In genomic region chr2:26846881-26847662, GRCh38 we compare ENCODE assay signal across 9 cellular contexts. TPM values are rescaled to one million over a fixed set of nuclear protein-coding genes. Genes with fewer than 3 reads are reported as not detected.
DNase-seq lines count a peak whose midpoint lies in the region; ATAC-seq, FAIRE-seq and TF ChIP-seq lines count a peak whose summit lies in the region.
"Had no signal": no experiment of that assay in that cellular context is flagged by ENCODE, and none has a peak within 500 bp of the region (broad histone marks: within the 10 kb centered on the region; RNA-seq: fewer than 3 reads in every experiment).

No MANE protein-coding gene starts in this region.

- peaks cover 7 to 17% of the 10 kb centered on the region in 2 experiments; a peak in 3 of 4 replicates for H3K4me1 Mint-ChIP-seq in H9
- H3K4me1 Mint-ChIP-seq in progenitor cell of endocrine pancreas (ENCODE audit: low read depth): peaks cover 6% of the 10 kb centered on the region

- H3K4me1 ChIP-seq in H9 (ENCODE audit: insufficient read depth, low read length): no peaks in the 10 kb centered on the region
- H3K4me1 ChIP-seq in H1 (replicated peaks in 1 of 4; ENCODE audit: control insufficient read depth in 3 of 4, insufficient read depth in 4 of 4, low read length in 3 of 4): peaks cover 0 to 22% (median 8%) of the 10 kb centered on the region in 4 experiments; a peak in 4 of 7 replicates
- peaks cover 7 to 37% of the 10 kb centered on the region in 2 donors for H3K4me1 ChIP-seq in left lung

- H3K23ac ChIP-seq in H9 (ENCODE audit: insufficient read length, low read depth, low read length) (no peak overlapping the region), H1 (ENCODE audit: insufficient read length) (no peak overlapping the region)

- POLR2A ChIA-PET in H1 (lab: Charles Lee; ENCODE audit: partially characterized antibody): interaction anchor here (0.9 to 1.8 kb wide), 5 partner anchors 61 to 205 kb away, joined by 3 to 5 read pairs (median 4); partner anchors contain the start of genes AGBL5 and CENPA

- H4K5ac ChIP-seq in H9 (ENCODE audit: insufficient read length, low read depth, low read length): no peak overlapping the region
- H4K5ac ChIP-seq in H1 (ENCODE audit: insufficient read length, low read depth, low read length): no peak overlapping the region

- H3K4me3 ChIP-seq in H1 (ENCODE audit: extremely low read depth in 1 of 4, insufficient read depth in 2 of 4, low read depth in 3 of 4, low read length in 4 of 4): peak overlapping the region; percentile 54 to 91 (median 70)
- peak overlapping the region in 1 of 2 donors; percentile 18 for H3K4me3 ChIP-seq in left lung

- no peaks in the 10 kb centered on the region for H4K20me1 ChIP-seq in H9 (ENCODE audit: control insufficient read depth, insufficient read depth, insufficient read length)
- peaks cover 11 to 16% of the 10 kb centered on the region in 2 experiments for H4K20me1 ChIP-seq in H1 (replicated peaks in 1 of 2; ENCODE audit: control insufficient read depth in 1 of 2, insufficient read depth in 2 of 2, low read length in 2 of 2)

- H3K27me3 Mint-ChIP-seq in H9 (ENCODE audit: low read depth): peaks cover 79% of the 10 kb centered on the region
- H3K27me3 Mint-ChIP-seq in progenitor cell of endocrine pancreas: peaks cover 48% of the 10 kb centered on the region

- no peak overlapping the region for H2BK120ac ChIP-seq in H9 (ENCODE audit: low read depth, low read length, poor library complexity, severe bottlenecking)
- H2BK120ac ChIP-seq in H1 (replicated peaks; ENCODE audit: low read depth, low read length): no peak overlapping the region

- no peak for TF ChIP-seq EP300 in H1 (IDR thresholded peaks at IDR 0.05; ENCODE audit: borderline replicate concordance in 1 of 2, low read depth in 2 of 2, low read length in 2 of 2)

- H4K8ac ChIP-seq in H9 (replicated peaks; ENCODE audit: insufficient read length, low read depth, low read length) (no peak overlapping the region), H1 (ENCODE audit: extremely low read depth, insufficient read depth, low read length) (no peak overlapping the region)

- H3K18ac ChIP-seq in H9 (ENCODE audit: insufficient read length, low read depth, low read length): no peak overlapping the region
- no peak overlapping the region; the same call in 1 of the 2 replicates for H3K18ac ChIP-seq in H1 (ENCODE audit: extremely low read depth, low read length)

- H3K79me1 ChIP-seq in H9 (ENCODE audit: insufficient read depth, low read depth, low read length, poor library complexity, severe bottlenecking) (no peaks in the 10 kb centered on the region), H1 (ENCODE audit: low read depth, low read length) (no peaks in the 10 kb centered on the region)

- H2AK5ac ChIP-seq in H9 (ENCODE audit: insufficient read length, low read length): no peak overlapping the region
- H2AK5ac ChIP-seq in H1 (ENCODE audit: low read depth, low read length): no peak overlapping the region

- no peaks in the 10 kb centered on the region for H3K79me2 ChIP-seq in H9 (ENCODE audit: insufficient read depth, low read length)
- no peaks in the 10 kb centered on the region for H3K79me2 ChIP-seq in H1 (ENCODE audit: control insufficient read depth in 1 of 2, insufficient read depth in 2 of 2, low read length in 2 of 2)

- no peak for FAIRE-seq in H1 (lab: Jason Lieb, UNC)

- TF ChIP-seq CTCF in H9 (conservative IDR thresholded peaks at IDR 0.05): no peak
- no peak for TF ChIP-seq CTCF in H1 (IDR thresholded peaks at IDR 0.05; ENCODE audit: control extremely low read depth in 1 of 3, insufficient read depth in 1 of 3, low read depth in 1 of 3, low read length in 3 of 3)
- no peak for TF ChIP-seq CTCF in progenitor cell of endocrine pancreas (IDR thresholded peaks at IDR 0.05; ENCODE audit: unreplicated experiment)
- no peak for TF ChIP-seq CTCF in left lung (IDR thresholded peaks at IDR 0.05)

- CTCF ChIA-PET in H1 (lab: Charles Lee; ENCODE audit: partially characterized antibody): interaction anchor here (0.5 to 14.4 kb wide), 53 partner anchors 7 to 799 kb away, joined by 3 to 235 read pairs (median 7); partner anchors contain the start of gene AGBL5

- no peak overlapping the region for H2AFZ ChIP-seq in H9 (ENCODE audit: low read length)
- H2AFZ ChIP-seq in H1 (ENCODE audit: low read length): no peak overlapping the region

- H2BK15ac ChIP-seq in H9 (ENCODE audit: low read depth, low read length): no peak overlapping the region; the same call in 1 of the 2 replicates
- H2BK15ac ChIP-seq in H1 (ENCODE audit: low read length): no peak overlapping the region

- no CpG with 5 or more reads among the region's 44 CpGs for WGBS in H9 (ENCODE audit: extremely low coverage, insufficient read length, low lambda C conversion rate)
- 6% methylated on average over 44 of the region's 44 CpGs; no CpG with 5 or more reads in 1 of the 2 experiments for WGBS in H1 (ENCODE audit: extremely low coverage in 1 of 2, insufficient coverage in 1 of 2, insufficient read length in 1 of 2, insufficient replicate concordance in 2 of 2, low coverage in 1 of 2, low lambda C conversion rate in 2 of 2, missing lambda C conversion rate in 1 of 2), 2 experiments

- H3K4me2 ChIP-seq in H9 (ENCODE audit: insufficient read depth, insufficient read length, low read length) (peak overlapping the region; percentile 69), H1 (ENCODE audit: insufficient read depth in 1 of 2, low read depth in 2 of 2, low read length in 2 of 2) (peak overlapping the region; percentile 86 to 92)

- H3K4me3 Mint-ChIP-seq in H9 (peak overlapping the region; percentile 60 to 84), progenitor cell of endocrine pancreas (ENCODE audit: low read depth) (peak overlapping the region; percentile 70)

- TF ChIP-seq RAD21 in H1 (IDR thresholded peaks at IDR 0.05 in 1 of 2, conservative IDR thresholded peaks at IDR 0.05 in 1 of 2; ENCODE audit: low read depth in 2 of 2, low read length in 2 of 2): no peak

- H3K27ac Mint-ChIP-seq in H9 (peak overlapping the region in 1 of 3 experiments; percentile 52; a peak in 1 of 7 replicates), progenitor cell of endocrine pancreas (no peak overlapping the region)

- H2BK12ac ChIP-seq in H9 (ENCODE audit: insufficient read length, low read depth, low read length) (no peak overlapping the region), H1 (ENCODE audit: low read depth, low read length) (no peak overlapping the region)

- no peak overlapping the region for H3T11ph ChIP-seq in H9 (ENCODE audit: low read length)

- no peak for ATAC-seq in left lung

- H2BK20ac ChIP-seq in H9 (ENCODE audit: low read depth, low read length, poor library complexity, severe bottlenecking) (no peak overlapping the region), H1 (ENCODE audit: low read length) (no peak overlapping the region)

- H3K9me3 ChIP-seq in H9 (ENCODE audit: control insufficient read depth, low read depth, low read length): no peaks in the 10 kb centered on the region
- no peaks in the 10 kb centered on the region for H3K9me3 ChIP-seq in H1 (ENCODE audit: insufficient read depth in 2 of 2, low read depth in 1 of 2, low read length in 1 of 2)
- H3K9me3 ChIP-seq in left lung: no peaks in the 10 kb centered on the region

- H3K27me3 ChIP-seq in H9 (ENCODE audit: insufficient read depth, low read length) (peaks cover 27% of the 10 kb centered on the region), H1 (replicated peaks in 1 of 4; ENCODE audit: control insufficient read depth in 3 of 4, extremely low read depth in 1 of 4, insufficient read depth in 3 of 4, low read length in 3 of 4) (peaks cover 30 to 65% (median 50%) of the 10 kb centered on the region in 4 experiments), left lung (peaks cover 70 to 98% of the 10 kb centered on the region in 2 donors)

- intact Hi-C loops in left lung (cut with DNase I): loop anchor here in 1 of 2 donors (5.0 to 10.0 kb wide), 2 partner anchors 90 to 168 kb away; no protein-coding TSS in a partner anchor

- no peak for DNase-seq in H9
- peak; percentile 40 to 74 for DNase-seq in NCI-H526 (lab: John Stamatoyannopoulos, UW)
- DNase-seq in H1 (ENCODE audit: low read depth in 1 of 2, low spot score in 2 of 2): no peak
- DNase-seq in progenitor cell of endocrine pancreas (ENCODE audit: low spot score, unreplicated experiment): no peak
- no peak for DNase-seq in left lung
- no peak for DNase-seq in iPS-NIHi7 (ENCODE audit: extremely low spot score)
- no peak for DNase-seq in germinal center (ENCODE audit: low spot score)
- DNase-seq: cortex of kidney had no signal

- H3K14ac ChIP-seq in H9 (ENCODE audit: insufficient read depth, low read length) (no peak overlapping the region), H1 (ENCODE audit: insufficient read length) (no peak overlapping the region)

- H3K4ac ChIP-seq in H9 (ENCODE audit: low read depth, low read length): no peak overlapping the region
- H3K4ac ChIP-seq in H1 (replicated peaks; ENCODE audit: insufficient read length, low read depth, low read length): no peak overlapping the region

- H3K56ac ChIP-seq in H9 (ENCODE audit: insufficient read length, low read depth, low read length) (no peak overlapping the region), H1 (replicated peaks; ENCODE audit: insufficient read length, low read depth, low read length) (no peak overlapping the region)

- H3K9ac ChIP-seq in H9 (ENCODE audit: extremely low read depth, insufficient read length, low read length): no peak overlapping the region
- H3K9ac ChIP-seq in H1 (replicated peaks in 1 of 4; ENCODE audit: extremely low read depth in 1 of 4, low read depth in 3 of 4, low read length in 3 of 4): peak overlapping the region in 2 of 4 experiments; percentile 5 to 34; a peak in 2 of 7 replicates

- no peaks in the 10 kb centered on the region for H3K9me3 Mint-ChIP-seq in H9
- H3K9me3 Mint-ChIP-seq in progenitor cell of endocrine pancreas (ENCODE audit: low read depth): no peaks in the 10 kb centered on the region

- no peak for TF ChIP-seq POLR2A in H1 (IDR thresholded peaks at IDR 0.05; ENCODE audit: control extremely low read depth in 1 of 2, low read depth in 2 of 2, low read length in 2 of 2)

- peaks cover 23% of the 10 kb centered on the region for H3K23me2 ChIP-seq in H9 (ENCODE audit: insufficient read length, low read depth, low read length, poor library complexity, severe bottlenecking)
- H3K23me2 ChIP-seq in H1 (ENCODE audit: low read depth, low read length): peaks cover 16% of the 10 kb centered on the region; the same call in 1 of the 2 replicates

- H3K36me3 ChIP-seq in H1 (ENCODE audit: control insufficient read depth in 2 of 4, insufficient read depth in 4 of 4, low read length in 3 of 4): no peaks in the 10 kb centered on the region
- H3K36me3 ChIP-seq in left lung: no peaks in the 10 kb centered on the region

- H3K36me3 Mint-ChIP-seq in H9 (ENCODE audit: insufficient read depth in 1 of 3, low read depth in 3 of 3) (no peaks in the 10 kb centered on the region; a peak in 1 of 7 replicates), progenitor cell of endocrine pancreas (ENCODE audit: insufficient read depth) (no peaks in the 10 kb centered on the region)

- H3K27ac ChIP-seq in H9 (ENCODE audit: insufficient read length, low read depth, low read length) (no peak overlapping the region), H1 (ENCODE audit: low read depth, low read length) (no peak overlapping the region), left lung (no peak overlapping the region)

- H2BK5ac ChIP-seq in H9 (ENCODE audit: insufficient read length, low read length): no peak overlapping the region
- H2BK5ac ChIP-seq in H1 (ENCODE audit: low read depth, low read length): no peak overlapping the region

- H4K91ac ChIP-seq in H9 (ENCODE audit: insufficient read length, low read depth, low read length) (no peak overlapping the region), H1 (replicated peaks; ENCODE audit: insufficient read length, low read length) (no peak overlapping the region)

RNA-seq across cellular contexts. Expression of gene DPYSL5, which starts 0.9 kb away (rescaled TPM):
- total RNA-seq in H9 (2021): 6.4 and 6.9 TPM in 2 replicates
- total RNA-seq in H1 (2021; fragmentation: NEBNext Ultra II Directional; extraction: Animal tissue kit (Norgen Biotek cat#: 25700)): 16.3 and 16.4 TPM in 2 replicates
- polyA plus RNA-seq in H1 (2011; rRNA removed): 11.9 and 14.1 TPM in 2 replicates
- 12.9 TPM for polyA plus RNA-seq in H1 (2011; cell fraction: cytosol; rRNA removed)
- polyA plus RNA-seq in H1 (2011; cell fraction: nucleus; rRNA removed): 13.3 TPM
- 16.3 to 19.4 TPM (median 17.9 TPM) in 4 replicates for polyA plus RNA-seq in H1 (2012, experiment 1 of 2)
- polyA plus RNA-seq in H1 (2012, experiment 2 of 2): 14.1 TPM
- polyA plus RNA-seq in H1 (2013, experiment 1 of 2): 2.7 TPM
- polyA plus RNA-seq in H1 (2013, experiment 2 of 2): 2.9 TPM
- 32.4 and 35.8 TPM in 2 replicates for polyA minus RNA-seq in H1 (2011; rRNA and poly(A)+ RNA removed)
- polyA minus RNA-seq in H1 (2011; cell fraction: cytosol; rRNA and poly(A)+ RNA removed): 7.0 TPM
- 9.8 TPM for polyA minus RNA-seq in H1 (2011; cell fraction: nucleus; rRNA and poly(A)+ RNA removed)
- total RNA-seq in progenitor cell of endocrine pancreas: 70.3 and 75.0 TPM in 2 replicates
- total RNA-seq in left lung: not detected
- total RNA-seq: renal cortical epithelial cell had no signal

Comparison
In these comparisons a context has a peak if more than half of its experiments do, and no peak if none do; other contexts are left out.
1. DNase-seq: peak in NCI-H526 (2 of 2); none in H9 (single experiment), H1 (0 of 2), progenitor cell of endocrine pancreas (single experiment), left lung (0 of 2), iPS-NIHi7 (single experiment) and germinal center (single experiment).